8 cellular contexts compared by ENCODE assay signal in the genomic region with DNA sequence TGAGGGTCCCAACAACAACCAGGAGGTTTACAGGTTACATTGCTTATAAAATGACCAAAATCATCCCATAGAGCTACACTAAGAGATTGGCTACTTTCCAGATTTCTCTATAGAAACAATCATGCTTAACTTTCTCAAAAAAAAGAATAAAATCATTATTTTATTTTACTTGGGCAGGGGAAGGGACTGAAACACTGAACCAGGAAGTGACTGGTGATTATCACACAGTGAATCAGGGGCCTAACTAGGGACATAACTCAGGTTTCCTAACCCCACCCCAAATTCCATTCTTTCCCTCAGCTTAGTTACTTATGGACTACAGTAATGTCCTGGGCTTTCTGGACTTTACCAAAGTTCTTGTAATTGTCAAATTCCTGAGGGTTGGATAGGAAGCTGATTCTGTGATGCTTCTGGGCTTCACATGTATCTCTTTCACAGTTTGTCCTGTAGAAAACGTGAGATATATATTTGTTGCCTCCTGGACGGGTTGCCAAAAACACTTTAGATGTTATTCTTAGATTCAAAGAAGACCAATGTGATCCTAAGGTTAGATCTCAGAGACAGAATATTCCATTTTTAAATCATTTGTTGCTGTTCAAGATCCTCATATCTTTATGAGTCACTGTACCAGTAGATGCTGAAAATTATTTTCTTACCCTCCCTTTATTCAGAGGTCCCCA. TPM values are rescaled to one million over a fixed set of nuclear protein-coding genes. Genes with fewer than 3 reads are reported as not detected.
DNase-seq lines count a peak whose midpoint lies in the region; ATAC-seq and TF ChIP-seq lines count a peak whose summit lies in the region.
"Not testable (repeated sequence)": the region's sequence is repeated elsewhere in the genome, so short reads cannot be mapped to it uniquely, and the experiment has no call there.

No MANE protein-coding gene starts in this region.

- H3K9me3 ChIP-seq in body of pancreas; mesodermal cell (ENCODE audit: control insufficient read depth, low read length): not testable (repeated sequence)

- not testable (repeated sequence) for H3K4me1 ChIP-seq in body of pancreas; mesodermal cell (ENCODE audit: control insufficient read depth, insufficient read depth, low read length, poor library complexity, severe bottlenecking)

- H3K27ac ChIP-seq in body of pancreas: peak overlapping the region in 2 of 4 donors; percentile 38 to 70
- H3K27ac ChIP-seq in mesodermal cell (ENCODE audit: low read depth, low read length, severe bottlenecking): peak overlapping the region; percentile 83
- peak overlapping the region in 16 of 21 experiments; percentile 2 to 73 (median 64) for H3K27ac ChIP-seq in skin epidermis

- ATAC-seq in GM21737 (IDR thresholded peaks at IDR 0.05; ENCODE audit: unreplicated experiment) (peak; percentile 31), body of pancreas (peak; percentile 70)
- ATAC-seq in activated CD4-positive, CD25-positive, alpha-beta regulatory T cell treated with anti-CD3 and anti-CD28 coated beads, Interleukin-2, amount 50 U/mL, for 24 hours: peak; percentile 36 to 44

- peak; percentile 72 for DNase-seq in ACHN
- peak; percentile 28 for DNase-seq in NCI-H226
- DNase-seq in body of pancreas: not testable (repeated sequence)
- DNase-seq in fibroblast of villous mesenchyme (ENCODE audit: low read depth): peak; percentile 79

- not testable (repeated sequence) for H3K27me3 ChIP-seq in body of pancreas

- in situ Hi-C loops in ACHN (cut with HindIII; ENCODE audit: low pct_ligation_motif_present, low pct_unique_long_range_greater_than_20kb, low sequenced_read_pairs): not testable (repeated sequence)

- H3K4me3 ChIP-seq in body of pancreas; fibroblast of villous mesenchyme (ENCODE audit: low read depth, low read length); mesodermal cell (ENCODE audit: extremely low read depth, insufficient read depth, low read length, poor library complexity, severe bottlenecking); skin epidermis: not testable (repeated sequence)

- WGBS in body of pancreas, 2 donors: 39 to 42% methylated on average over 2 of the region's 2 CpGs
- WGBS in mesodermal cell (ENCODE audit: insufficient coverage in 2 of 2), 2 experiments: 82% methylated on average over 2 of the region's 2 CpGs; no CpG with 5 or more reads in 1 of the 2 experiments

- not testable (repeated sequence) for TF ChIP-seq CTCF in body of pancreas (IDR thresholded peaks at IDR 0.05); fibroblast of villous mesenchyme (IDR thresholded peaks at IDR 0.05; ENCODE audit: insufficient read depth, low read depth, low read length)

- H3K36me3 ChIP-seq in body of pancreas (replicated peaks in 1 of 2; ENCODE audit: insufficient read depth in 1 of 2, low read depth in 2 of 2); mesodermal cell (ENCODE audit: control insufficient read depth, insufficient read depth, low read length): not testable (repeated sequence)

- not testable (repeated sequence) for TF ChIP-seq POLR2A in body of pancreas (IDR thresholded peaks at IDR 0.05)

- intact Hi-C loops in body of pancreas (cut with DNase I): not testable (repeated sequence)

RNA-seq across cellular contexts. Expression of gene NPEPPS, which starts 28.0 kb away (rescaled TPM):
- total RNA-seq in body of pancreas (10 to 100 TPM; 77.5 to 92.4 TPM), fibroblast of villous mesenchyme (95.0 and 148 TPM in 2 replicates)
- polyA plus RNA-seq in mesodermal cell (2013, experiment 1 of 2): 76.3 TPM
- 80.5 TPM for polyA plus RNA-seq in mesodermal cell (2013, experiment 2 of 2)
